Comparison of ENCODE assay signal across 14 cellular contexts in the genomic region with DNA sequence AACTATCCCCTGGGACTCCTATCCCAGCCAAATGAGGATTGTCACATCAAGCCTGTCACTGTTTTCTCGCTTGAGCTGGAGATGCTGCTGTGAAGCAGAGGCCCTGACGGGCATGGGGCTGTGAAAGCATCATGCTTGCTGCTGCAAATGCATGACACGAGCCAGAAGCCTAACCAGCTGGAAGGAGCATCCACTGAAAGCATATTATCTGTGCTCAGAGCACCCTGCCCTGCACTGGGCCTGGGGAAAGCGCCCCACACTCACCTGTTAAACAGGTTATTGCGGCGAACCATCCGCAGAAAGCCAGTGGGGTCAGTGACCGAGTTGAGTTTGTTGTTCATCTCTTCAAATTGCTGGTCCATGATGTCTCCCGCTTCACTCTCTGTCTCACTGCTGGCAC.
DNase-seq lines count a peak whose midpoint lies in the region; ATAC-seq and TF ChIP-seq lines count a peak whose summit lies in the region.
"Had no signal": no experiment of that assay in that cellular context is flagged by ENCODE, and none has a peak within 500 bp of the region (broad histone marks: within the 10 kb centered on the region; RNA-seq: fewer than 3 reads in every experiment).

No MANE protein-coding gene starts in this region.

- no peak overlapping the region for H3K27ac ChIP-seq in colonic mucosa
- peak overlapping the region; percentile 31 for H3K27ac ChIP-seq in muscle layer of colon (ENCODE audit: low read depth, low read length)
- H3K27ac ChIP-seq in temporal lobe (ENCODE audit: low read depth, low read length), result peak overlapping the region; percentile 37
- H3K27ac ChIP-seq in right lobe of liver, result no peak overlapping the region
- H3K27ac ChIP-seq: SJCRH30 had no signal

- H3K4me3 ChIP-seq in colonic mucosa (no peak overlapping the region), muscle layer of colon (ENCODE audit: low read depth in 1 of 2, low read length in 2 of 2) (no peak overlapping the region), right lobe of liver (no peak overlapping the region)
- H3K4me3 ChIP-seq: SJCRH30 had no signal

- DNase-seq in activated CD8-positive, alpha-beta memory T cell treated with anti-CD3 and anti-CD28 coated beads, Interleukin-2, amount 10 ng/mL, durations not matched to agents 7 days and 5 days, result peak; percentile 16
- DNase-seq in activated CD8-positive, alpha-beta memory T cell treated with anti-CD3 and anti-CD28 coated beads, Interleukin-2, amount 50 U/mL, for 4 hours, result no peak
- DNase-seq in colonic mucosa, result peak; percentile 7
- DNase-seq in right lobe of liver, result no peak
- no peak for DNase-seq in NCI-H146 (lab: John Stamatoyannopoulos, UW)
- no peak for DNase-seq in cerebellar nuclear complex (lab: John Stamatoyannopoulos, UW)
- DNase-seq: activated gamma-delta T cell treated with Interleukin-2 at 50 U/mL for 16 hours; effector memory CD4-positive, alpha-beta T cell; NK-92 treated with Interleukin-12 subunit alpha and Interleukin-12 subunit beta, amount 100 ng/mL, for 24 hours; SJCRH30; stimulated activated CD4-positive, alpha-beta T cell treated with anti-CD3 and anti-CD28 coated beads, Interleukin-4, amount 100 ng/mL, for 4 hours had no signal

- no peak overlapping the region for H3K4me3 Mint-ChIP-seq in activated CD8-positive, alpha-beta memory T cell treated with anti-CD3 and anti-CD28 coated beads, Interleukin-2, amount 10 ng/mL, durations not matched to agents 7 days and 5 days
- H3K4me3 Mint-ChIP-seq: stimulated activated effector memory CD8-positive, alpha-beta T cell treated with anti-CD3 and anti-CD28 coated beads, Interleukin-12 subunit alpha, Interleukin-12 subunit beta, amount 100 ng/mL, for 72 hours had no signal

- no peaks in the 10 kb centered on the region for H3K4me1 ChIP-seq in colonic mucosa
- H3K4me1 ChIP-seq in muscle layer of colon (ENCODE audit: insufficient read depth, low read length), result peaks cover 53% of the 10 kb centered on the region
- H3K4me1 ChIP-seq in right lobe of liver, result peaks cover 0 to 2% (median 0%) of the 10 kb centered on the region in 4 donors

- H3K9me3 ChIP-seq in colonic mucosa, result no peaks in the 10 kb centered on the region
- no peaks in the 10 kb centered on the region for H3K9me3 ChIP-seq in muscle layer of colon (ENCODE audit: low read length)
- no peaks in the 10 kb centered on the region for H3K9me3 ChIP-seq in right lobe of liver
- H3K9me3 ChIP-seq: SJCRH30 had no signal

- ATAC-seq in activated CD8-positive, alpha-beta memory T cell treated with anti-CD3 and anti-CD28 coated beads, Interleukin-2, amount 10 ng/mL, durations not matched to agents 7 days and 5 days, result no peak
- no peak for ATAC-seq in right lobe of liver

- H3K27me3 ChIP-seq in colonic mucosa (no peaks in the 10 kb centered on the region), muscle layer of colon (ENCODE audit: control insufficient read depth in 1 of 2, insufficient read depth in 2 of 2, low read length in 2 of 2) (no peaks in the 10 kb centered on the region), right lobe of liver (no peaks in the 10 kb centered on the region)
- H3K27me3 ChIP-seq: SJCRH30 had no signal

- H3K9ac ChIP-seq in colonic mucosa (ENCODE audit: low read depth in 2 of 2, low read length in 2 of 2) (no peak overlapping the region), muscle layer of colon (ENCODE audit: low read length) (no peak overlapping the region)

- TF ChIP-seq CTCF in colonic mucosa (IDR thresholded peaks at IDR 0.05), result no peak
- TF ChIP-seq CTCF in right lobe of liver (IDR thresholded peaks at IDR 0.05), result no peak

- no peaks in the 10 kb centered on the region for H3K9me3 Mint-ChIP-seq in activated CD8-positive, alpha-beta memory T cell treated with anti-CD3 and anti-CD28 coated beads, Interleukin-2, amount 10 ng/mL, durations not matched to agents 7 days and 5 days (ENCODE audit: low read depth)
- H3K9me3 Mint-ChIP-seq: stimulated activated effector memory CD8-positive, alpha-beta T cell treated with anti-CD3 and anti-CD28 coated beads, Interleukin-12 subunit alpha, Interleukin-12 subunit beta, amount 100 ng/mL, for 72 hours had no signal

- peaks cover 8% of the 10 kb centered on the region for H3K27me3 Mint-ChIP-seq in activated CD8-positive, alpha-beta memory T cell treated with anti-CD3 and anti-CD28 coated beads, Interleukin-2, amount 10 ng/mL, durations not matched to agents 7 days and 5 days

- H3K36me3 ChIP-seq in colonic mucosa, result no peaks in the 10 kb centered on the region
- no peaks in the 10 kb centered on the region for H3K36me3 ChIP-seq in muscle layer of colon (ENCODE audit: insufficient read depth, low read length)
- H3K36me3 ChIP-seq in right lobe of liver, result no peaks in the 10 kb centered on the region
- H3K36me3 ChIP-seq: SJCRH30 had no signal

- no peak for TF ChIP-seq POLR2A in right lobe of liver (IDR thresholded peaks at IDR 0.05)

- H3K27ac Mint-ChIP-seq in activated CD8-positive, alpha-beta memory T cell treated with anti-CD3 and anti-CD28 coated beads, Interleukin-2, amount 10 ng/mL, durations not matched to agents 7 days and 5 days, result no peak overlapping the region
- H3K27ac Mint-ChIP-seq: stimulated activated effector memory CD8-positive, alpha-beta T cell treated with anti-CD3 and anti-CD28 coated beads, Interleukin-12 subunit alpha, Interleukin-12 subunit beta, amount 100 ng/mL, for 72 hours had no signal

- CTCF ChIA-PET in activated CD8-positive, alpha-beta memory T cell treated with anti-CD3 and anti-CD28 coated beads, Interleukin-2, amount 10 ng/mL, durations not matched to agents 7 days and 5 days (lab: Charles Lee), result no interaction called here

- intact Hi-C loops in colonic mucosa (cut with DNase I) (no loop called here), right lobe of liver (cut with DNase I) (loop anchor here in 1 of 2 donors (10.0 kb wide), 1 partner anchor 565 kb away; no protein-coding TSS in a partner anchor)

- no peaks in the 10 kb centered on the region for H3K36me3 Mint-ChIP-seq in activated CD8-positive, alpha-beta memory T cell treated with anti-CD3 and anti-CD28 coated beads, Interleukin-2, amount 10 ng/mL, durations not matched to agents 7 days and 5 days
- H3K36me3 Mint-ChIP-seq: stimulated activated effector memory CD8-positive, alpha-beta T cell treated with anti-CD3 and anti-CD28 coated beads, Interleukin-12 subunit alpha, Interleukin-12 subunit beta, amount 100 ng/mL, for 72 hours had no signal

- no peaks in the 10 kb centered on the region for H3K4me1 Mint-ChIP-seq in activated CD8-positive, alpha-beta memory T cell treated with anti-CD3 and anti-CD28 coated beads, Interleukin-2, amount 10 ng/mL, durations not matched to agents 7 days and 5 days
- H3K4me1 Mint-ChIP-seq: stimulated activated effector memory CD8-positive, alpha-beta T cell treated with anti-CD3 and anti-CD28 coated beads, Interleukin-12 subunit alpha, Interleukin-12 subunit beta, amount 100 ng/mL, for 72 hours had no signal

- 81% methylated on average over 3 of the region's 9 CpGs for WGBS in right lobe of liver (ENCODE audit: insufficient coverage, low coverage, low lambda C conversion rate, missing lambda C conversion rate)

Comparison
In these comparisons a context has a peak if more than half of its experiments do, and no peak if none do; other contexts are left out.
1. DNase-seq: peak in activated CD8-positive, alpha-beta memory T cell treated with anti-CD3 and anti-CD28 coated beads, Interleukin-2, amount 10 ng/mL, durations not matched to agents 7 days and 5 days (single experiment) and colonic mucosa (single experiment); none in activated CD8-positive, alpha-beta memory T cell treated with anti-CD3 and anti-CD28 coated beads, Interleukin-2, amount 50 U/mL, for 4 hours (single experiment), right lobe of liver (0 of 3), NCI-H146 (single experiment) and cerebellar nuclear complex (0 of 2).
2. H3K27ac ChIP-seq: peak in muscle layer of colon (single experiment) and temporal lobe (single experiment); none in colonic mucosa (single experiment) and right lobe of liver (0 of 3).